16 cellular contexts compared by ENCODE assay signal in the genomic region with DNA sequence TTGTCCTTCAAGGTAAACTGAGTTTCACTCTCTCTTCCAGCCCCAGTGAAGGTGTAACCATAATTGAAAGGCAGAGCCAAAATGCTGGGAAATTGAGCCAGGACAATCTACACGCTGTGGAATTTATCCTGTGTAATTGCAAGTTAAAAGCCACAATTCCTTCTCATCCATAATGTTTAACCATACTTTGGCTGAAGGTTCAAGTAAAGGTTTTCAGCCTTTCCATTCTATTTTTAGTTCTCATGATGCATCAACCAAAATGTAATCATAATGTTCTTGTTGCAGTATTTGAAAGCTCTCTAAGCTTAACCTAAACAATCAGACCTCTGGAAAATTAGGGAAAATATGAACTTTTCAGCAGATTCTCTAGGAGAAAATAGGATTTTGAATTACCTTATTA. TPM values are rescaled to one million over a fixed set of nuclear protein-coding genes. Genes with fewer than 3 reads are reported as not detected.
DNase-seq lines count a peak whose midpoint lies in the region; ATAC-seq and TF ChIP-seq lines count a peak whose summit lies in the region.
"Had no signal": no experiment of that assay in that cellular context is flagged by ENCODE, and none has a peak within 500 bp of the region (broad histone marks: within the 10 kb centered on the region; RNA-seq: fewer than 3 reads in every experiment).

No MANE protein-coding gene starts in this region.

- no peaks in the 10 kb centered on the region for H3K27me3 Mint-ChIP-seq in nephron (ENCODE audit: low read depth)

- H3K36me3 Mint-ChIP-seq in nephron (ENCODE audit: low read depth), result no peaks in the 10 kb centered on the region
- H3K36me3 Mint-ChIP-seq: CD14-positive monocyte; CD8-positive, alpha-beta T cell had no signal

- no peak for ATAC-seq in GM21390 (IDR thresholded peaks at IDR 0.05; ENCODE audit: unreplicated experiment)
- no peak for ATAC-seq in HG02610 (IDR thresholded peaks at IDR 0.05; ENCODE audit: unreplicated experiment)
- ATAC-seq: CD8-positive, alpha-beta T cell; GM23338 had no signal

- no peak overlapping the region for H3K4me3 Mint-ChIP-seq in nephron
- H3K4me3 Mint-ChIP-seq: CD14-positive monocyte; CD8-positive, alpha-beta T cell; GM23338 had no signal

- H3K9me3 Mint-ChIP-seq in nephron, result no peaks in the 10 kb centered on the region
- H3K9me3 Mint-ChIP-seq: CD8-positive, alpha-beta T cell; GM23338 had no signal

- H3K4me1 Mint-ChIP-seq in nephron, result peaks cover 4% of the 10 kb centered on the region
- H3K4me1 Mint-ChIP-seq: CD14-positive monocyte had no signal

- TF ChIP-seq CTCF in VCaP (conservative IDR thresholded peaks at IDR 0.05) (no peak), fibroblast of villous mesenchyme (IDR thresholded peaks at IDR 0.05; ENCODE audit: insufficient read depth, low read depth, low read length) (no peak), nephron (IDR thresholded peaks at IDR 0.05; ENCODE audit: unreplicated experiment in 3 of 3) (no peak)

- peak overlapping the region; percentile 25; the same call in 1 of the 2 replicates for H3K27ac ChIP-seq in VCaP
- H3K27ac ChIP-seq: 22Rv1 had no signal

- DNase-seq in EH (ENCODE audit: low read depth), result peak; percentile 18
- DNase-seq in fibroblast of villous mesenchyme (ENCODE audit: low read depth), result peak; percentile 47
- no peak for DNase-seq in NOMO-1 treated with dmso at 0.1 percent for 144 hours (lab: John Stamatoyannopoulos, UW; ENCODE audit: unreplicated experiment)
- no peak for DNase-seq in putamen (ENCODE audit: low spot score)
- DNase-seq: CD8-positive, alpha-beta T cell; COR-L47; DMS153; GF-D8; H7 had no signal

- H3K27ac Mint-ChIP-seq in nephron, result peak overlapping the region in 2 of 3 experiments; percentile 0 to 84
- H3K27ac Mint-ChIP-seq: CD14-positive monocyte; CD8-positive, alpha-beta T cell; GM23338 had no signal

- no peak overlapping the region for H3K4me3 ChIP-seq in fibroblast of villous mesenchyme (ENCODE audit: low read depth, low read length)
- H3K4me3 ChIP-seq: GM23338 had no signal

RNA-seq across cellular contexts. Expression of a gene that starts 14.0 kb away (rescaled TPM):
- 13.9 and 16.8 TPM in 2 replicates for total RNA-seq in fibroblast of villous mesenchyme

Comparison
In these comparisons a context has a peak if more than half of its experiments do, and no peak if none do; other contexts are left out.
1. DNase-seq: peak in EH (single experiment) and fibroblast of villous mesenchyme (single experiment); none in NOMO-1 treated with dmso at 0.1 percent for 144 hours (single experiment) and putamen (single experiment).